8 cellular contexts compared by ENCODE assay signal in genomic region chr1:26743426-26744059, GRCh38. TPM values are rescaled to one million over a fixed set of nuclear protein-coding genes. Genes with fewer than 3 reads are reported as not detected.
DNase-seq lines count a peak whose midpoint lies in the region; ATAC-seq and TF ChIP-seq lines count a peak whose summit lies in the region.

No MANE protein-coding gene starts in this region.

- 82 to 84% (median 83%) methylated on average over 8 of the region's 8 CpGs for WGBS in heart left ventricle, 4 donors
- no CpG with 5 or more reads among the region's 8 CpGs for WGBS in trophoblast cell (ENCODE audit: extremely low coverage, insufficient coverage, insufficient read length)

- CTCF ChIA-PET in activated CD4-positive, alpha-beta memory T cell treated with anti-CD3 and anti-CD28 coated beads for 36 hours (lab: Charles Lee) = interaction anchor here (1.2 to 4.5 kb wide), 8 partner anchors 14 to 161 kb away, joined by 3 to 53 read pairs (median 8); partner anchors contain the start of gene PIGV

- H3K14ac ChIP-seq in trophoblast cell (ENCODE audit: low read length) = no peak overlapping the region

- intact Hi-C loops in heart left ventricle (cut with DNase I) (loop anchor here in 6 of 10 donors (1.0 to 5.0 kb wide), 6 partner anchors 19 to 46 kb away; partner anchors contain the start of gene ARID1A (in 4 of the 6)), cardiac septum (cut with DNase I) (loop anchor here (2.0 to 5.0 kb wide), 3 partner anchors 21 to 51 kb away; no protein-coding TSS in a partner anchor), upper lobe of right lung (cut with DNase I) (no loop called here)
- intact Hi-C loops in activated CD4-positive, alpha-beta memory T cell treated with anti-CD3 and anti-CD28 coated beads for 36 hours (cut with micrococcal nuclease) = loop anchor here (1.0 to 2.0 kb wide), 6 partner anchors 22 to 201 kb away; no protein-coding TSS in a partner anchor

- H2AK5ac ChIP-seq in trophoblast cell (ENCODE audit: low read length) = no peak overlapping the region

- no peaks in the 10 kb centered on the region for H3K27me3 ChIP-seq in heart left ventricle
- no peaks in the 10 kb centered on the region for H3K27me3 ChIP-seq in layer of hippocampus (ENCODE audit: control insufficient read depth, insufficient read depth, low read length)
- H3K27me3 ChIP-seq in upper lobe of right lung = no peaks in the 10 kb centered on the region
- H3K27me3 ChIP-seq in trophoblast cell (ENCODE audit: insufficient read depth, low read length) = no peaks in the 10 kb centered on the region

- no peak overlapping the region for H3K23ac ChIP-seq in trophoblast cell (ENCODE audit: low read length)

- no peak overlapping the region for H3K4me2 ChIP-seq in trophoblast cell (ENCODE audit: low read length)

- no peak overlapping the region for H2AFZ ChIP-seq in trophoblast cell (ENCODE audit: insufficient read depth, low read length, poor library complexity)

- no peak for TF ChIP-seq CTCF in heart left ventricle (IDR thresholded peaks at IDR 0.05)
- TF ChIP-seq CTCF in upper lobe of right lung (IDR thresholded peaks at IDR 0.05) = no peak

- peak overlapping the region; percentile 92 for H3K27ac Mint-ChIP-seq in activated CD4-positive, alpha-beta memory T cell treated with anti-CD3 and anti-CD28 coated beads for 36 hours

- H3K9me3 ChIP-seq in heart left ventricle (no peaks in the 10 kb centered on the region), upper lobe of right lung (no peaks in the 10 kb centered on the region), trophoblast cell (ENCODE audit: insufficient read depth, low read depth, low read length) (no peaks in the 10 kb centered on the region)

- peak overlapping the region; percentile 26 to 94 (median 76) for H3K27ac ChIP-seq in heart left ventricle
- H3K27ac ChIP-seq in layer of hippocampus (ENCODE audit: low read depth, low read length) = peak overlapping the region; percentile 47
- H3K27ac ChIP-seq in upper lobe of right lung = peak overlapping the region; percentile 38
- no peak overlapping the region for H3K27ac ChIP-seq in trophoblast cell (ENCODE audit: low read depth, low read length)

- no peak overlapping the region for H4K8ac ChIP-seq in trophoblast cell (ENCODE audit: low read depth, low read length)

- H3K18ac ChIP-seq in trophoblast cell (ENCODE audit: low read length) = no peak overlapping the region

- DNase-seq in heart left ventricle (no peak), cardiac septum (ENCODE audit: low spot score) (no peak), upper lobe of right lung (no peak), trophoblast cell (no peak)
- DNase-seq in activated CD4-positive, alpha-beta memory T cell treated with anti-CD3 and anti-CD28 coated beads for 36 hours = no peak
- no peak for DNase-seq in stimulated activated CD4-positive, alpha-beta T cell treated with anti-CD3 and anti-CD28 coated beads, Interleukin-2, amount 100 ng/mL, for 24 hours

- TF ChIP-seq POLR2A in heart left ventricle (IDR thresholded peaks at IDR 0.05) = no peak

- no peak overlapping the region for H3K4ac ChIP-seq in trophoblast cell (ENCODE audit: low read depth, low read length)

- H3K9me3 Mint-ChIP-seq in activated CD4-positive, alpha-beta memory T cell treated with anti-CD3 and anti-CD28 coated beads for 36 hours = no peaks in the 10 kb centered on the region

- H3K79me1 ChIP-seq in trophoblast cell (ENCODE audit: low read length) = no peaks in the 10 kb centered on the region

- peaks cover 49% of the 10 kb centered on the region for H3K36me3 Mint-ChIP-seq in activated CD4-positive, alpha-beta memory T cell treated with anti-CD3 and anti-CD28 coated beads for 36 hours

- peak overlapping the region; percentile 48 for H3K4me3 Mint-ChIP-seq in activated CD4-positive, alpha-beta memory T cell treated with anti-CD3 and anti-CD28 coated beads for 36 hours

- H3K79me2 ChIP-seq in trophoblast cell (ENCODE audit: control insufficient read depth, insufficient read depth, low read length, poor library complexity) = no peaks in the 10 kb centered on the region

- H3K4me1 Mint-ChIP-seq in activated CD4-positive, alpha-beta memory T cell treated with anti-CD3 and anti-CD28 coated beads for 36 hours (ENCODE audit: low read depth) = peaks cover 88% of the 10 kb centered on the region

- H4K12ac ChIP-seq in trophoblast cell (ENCODE audit: low read depth, low read length) = no peak overlapping the region

- H2BK120ac ChIP-seq in trophoblast cell (ENCODE audit: insufficient read depth, low read length, poor library complexity) = no peak overlapping the region

- no peak for ATAC-seq in heart left ventricle
- no peak for ATAC-seq in upper lobe of right lung
- ATAC-seq in HG02610 (IDR thresholded peaks at IDR 0.05; ENCODE audit: unreplicated experiment) = no peak

- H4K91ac ChIP-seq in trophoblast cell (ENCODE audit: low read depth, low read length) = no peak overlapping the region

- H3K36me3 ChIP-seq in heart left ventricle (peaks cover 0 to 84% (median 51%) of the 10 kb centered on the region in 9 donors), upper lobe of right lung (peaks cover 60% of the 10 kb centered on the region), trophoblast cell (ENCODE audit: control insufficient read depth in 1 of 2, insufficient read depth in 2 of 2, low read length in 2 of 2) (peaks cover 12 to 46% of the 10 kb centered on the region in 2 experiments)

- no peak overlapping the region for H2BK12ac ChIP-seq in trophoblast cell (ENCODE audit: low read length)

- H2BK5ac ChIP-seq in trophoblast cell (ENCODE audit: low read depth, low read length, poor library complexity) = no peak overlapping the region

- H3K4me1 ChIP-seq in heart left ventricle = peaks cover 11 to 96% (median 54%) of the 10 kb centered on the region in 12 donors
- H3K4me1 ChIP-seq in upper lobe of right lung = peaks cover 50% of the 10 kb centered on the region
- H3K4me1 ChIP-seq in trophoblast cell (ENCODE audit: control insufficient read depth in 1 of 2, insufficient read depth in 2 of 2, low read length in 2 of 2) = peaks cover 2 to 9% of the 10 kb centered on the region in 2 experiments

- POLR2A ChIA-PET in activated CD4-positive, alpha-beta memory T cell treated with anti-CD3 and anti-CD28 coated beads for 36 hours (lab: Charles Lee) = interaction anchor here (1.4 to 6.5 kb wide), 6 partner anchors 13 to 51 kb away, joined by 4 to 91 read pairs (median 12); partner anchors contain the start of gene PIGV

- H3K4me3 ChIP-seq in heart left ventricle = peak overlapping the region in 1 of 12 donors; percentile 40
- H3K4me3 ChIP-seq in upper lobe of right lung = no peak overlapping the region
- H3K4me3 ChIP-seq in trophoblast cell (ENCODE audit: low read depth, low read length) = no peak overlapping the region

- no peak overlapping the region for H3K9ac ChIP-seq in trophoblast cell (ENCODE audit: low read length)

- no peaks in the 10 kb centered on the region for H3K27me3 Mint-ChIP-seq in activated CD4-positive, alpha-beta memory T cell treated with anti-CD3 and anti-CD28 coated beads for 36 hours

RNA-seq across cellular contexts. Expression of gene PIGV, which starts 44.2 kb away (rescaled TPM):
- 1 to 10 TPM; 4.3 to 8.8 (median 5.6) TPM for total RNA-seq in heart left ventricle
- 1 to 10 TPM; 2.7 to 4.4 TPM for polyA plus RNA-seq in heart left ventricle
- total RNA-seq in cardiac septum = 3.9 TPM
- 10 to 100 TPM; 15.1 to 15.3 TPM for total RNA-seq in activated CD4-positive, alpha-beta memory T cell treated with anti-CD3 and anti-CD28 coated beads for 36 hours
- 16.7 TPM for total RNA-seq in upper lobe of right lung
- polyA plus RNA-seq in trophoblast cell (2013) = 6.1 and 6.5 TPM in 2 replicates

RNA-seq across cellular contexts. Expression of gene ARID1A, which starts 47.7 kb away (rescaled TPM):
- total RNA-seq in heart left ventricle = 10 to 100 TPM; 29.0 to 73.9 (median 49.9) TPM
- polyA plus RNA-seq in heart left ventricle = 10 to 100 TPM; 14.1 to 33.0 TPM
- 52.1 TPM for total RNA-seq in cardiac septum
- 10 to 100 TPM; 64.3 to 67.8 TPM for total RNA-seq in activated CD4-positive, alpha-beta memory T cell treated with anti-CD3 and anti-CD28 coated beads for 36 hours
- 64.3 TPM for total RNA-seq in upper lobe of right lung
- 84.0 and 87.9 TPM in 2 replicates for polyA plus RNA-seq in trophoblast cell (2013)
